1 cellular context compared by ENCODE assay signal in the genomic region with DNA sequence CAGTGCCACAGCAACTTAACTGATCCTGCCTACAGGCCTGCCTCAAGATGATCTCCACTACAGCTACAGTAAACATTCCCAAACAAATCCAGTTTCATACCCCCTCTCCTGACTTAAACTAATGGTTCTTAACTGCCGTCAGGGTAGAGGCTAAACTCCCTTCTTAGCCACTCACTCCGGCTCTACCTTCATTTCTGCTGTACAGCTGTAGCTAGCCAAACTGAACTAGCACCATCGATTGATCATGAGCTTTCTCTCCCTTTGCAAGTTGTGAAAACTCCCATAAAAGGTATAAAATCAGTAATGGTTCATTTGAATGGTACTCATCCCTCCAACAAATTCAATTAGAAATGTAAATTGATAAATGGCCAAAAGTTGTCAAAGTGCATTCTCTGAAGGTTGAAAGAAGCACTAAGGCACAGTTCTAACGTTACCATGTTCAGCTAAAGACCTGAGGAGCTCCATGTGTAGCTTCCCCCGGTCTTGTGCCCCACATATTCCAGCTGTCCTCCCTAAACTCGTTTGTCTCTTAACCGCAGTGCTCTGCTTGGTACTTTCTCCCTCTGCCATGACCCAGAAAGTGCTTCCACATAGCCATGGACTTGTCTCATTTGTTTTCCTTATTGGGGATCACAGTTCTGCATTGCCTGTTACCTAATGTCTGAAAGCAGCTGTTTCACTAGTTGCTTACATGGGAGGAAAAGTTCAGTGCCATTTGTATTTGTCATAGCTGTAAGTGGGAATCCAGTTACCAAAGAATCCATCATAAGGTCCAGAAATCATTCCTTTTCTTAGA.
TF ChIP-seq lines count a peak whose summit lies in the region.

No MANE protein-coding gene starts in this region.

TF ChIP-seq in GM23338, 12 proteins besides CTCF, POLR2A, EP300 and RAD21 (continued from another document):
- TF ChIP-seq, protein P1, sequence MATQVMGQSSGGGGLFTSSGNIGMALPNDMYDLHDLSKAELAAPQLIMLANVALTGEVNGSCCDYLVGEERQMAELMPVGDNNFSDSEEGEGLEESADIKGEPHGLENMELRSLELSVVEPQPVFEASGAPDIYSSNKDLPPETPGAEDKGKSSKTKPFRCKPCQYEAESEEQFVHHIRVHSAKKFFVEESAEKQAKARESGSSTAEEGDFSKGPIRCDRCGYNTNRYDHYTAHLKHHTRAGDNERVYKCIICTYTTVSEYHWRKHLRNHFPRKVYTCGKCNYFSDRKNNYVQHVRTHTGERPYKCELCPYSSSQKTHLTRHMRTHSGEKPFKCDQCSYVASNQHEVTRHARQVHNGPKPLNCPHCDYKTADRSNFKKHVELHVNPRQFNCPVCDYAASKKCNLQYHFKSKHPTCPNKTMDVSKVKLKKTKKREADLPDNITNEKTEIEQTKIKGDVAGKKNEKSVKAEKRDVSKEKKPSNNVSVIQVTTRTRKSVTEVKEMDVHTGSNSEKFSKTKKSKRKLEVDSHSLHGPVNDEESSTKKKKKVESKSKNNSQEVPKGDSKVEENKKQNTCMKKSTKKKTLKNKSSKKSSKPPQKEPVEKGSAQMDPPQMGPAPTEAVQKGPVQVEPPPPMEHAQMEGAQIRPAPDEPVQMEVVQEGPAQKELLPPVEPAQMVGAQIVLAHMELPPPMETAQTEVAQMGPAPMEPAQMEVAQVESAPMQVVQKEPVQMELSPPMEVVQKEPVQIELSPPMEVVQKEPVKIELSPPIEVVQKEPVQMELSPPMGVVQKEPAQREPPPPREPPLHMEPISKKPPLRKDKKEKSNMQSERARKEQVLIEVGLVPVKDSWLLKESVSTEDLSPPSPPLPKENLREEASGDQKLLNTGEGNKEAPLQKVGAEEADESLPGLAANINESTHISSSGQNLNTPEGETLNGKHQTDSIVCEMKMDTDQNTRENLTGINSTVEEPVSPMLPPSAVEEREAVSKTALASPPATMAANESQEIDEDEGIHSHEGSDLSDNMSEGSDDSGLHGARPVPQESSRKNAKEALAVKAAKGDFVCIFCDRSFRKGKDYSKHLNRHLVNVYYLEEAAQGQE (IDR thresholded peaks at IDR 0.05; ENCODE audit: unreplicated experiment), result no peak
- no peak; the same call in none of the 2 replicates for TF ChIP-seq POLR2AphosphoS5 (IDR thresholded peaks at IDR 0.05; ENCODE audit: low read depth)
- no peak for TF ChIP-seq EZH2 (IDR thresholded peaks at IDR 0.05; ENCODE audit: low read depth, unreplicated experiment)
- no peak for TF ChIP-seq CREB1 (CRISPR knock-in tag; IDR thresholded peaks at IDR 0.05; ENCODE audit: low read depth)
- TF ChIP-seq NANOG (IDR thresholded peaks at IDR 0.05; ENCODE audit: borderline replicate concordance), result no peak
- TF ChIP-seq, protein P2, sequence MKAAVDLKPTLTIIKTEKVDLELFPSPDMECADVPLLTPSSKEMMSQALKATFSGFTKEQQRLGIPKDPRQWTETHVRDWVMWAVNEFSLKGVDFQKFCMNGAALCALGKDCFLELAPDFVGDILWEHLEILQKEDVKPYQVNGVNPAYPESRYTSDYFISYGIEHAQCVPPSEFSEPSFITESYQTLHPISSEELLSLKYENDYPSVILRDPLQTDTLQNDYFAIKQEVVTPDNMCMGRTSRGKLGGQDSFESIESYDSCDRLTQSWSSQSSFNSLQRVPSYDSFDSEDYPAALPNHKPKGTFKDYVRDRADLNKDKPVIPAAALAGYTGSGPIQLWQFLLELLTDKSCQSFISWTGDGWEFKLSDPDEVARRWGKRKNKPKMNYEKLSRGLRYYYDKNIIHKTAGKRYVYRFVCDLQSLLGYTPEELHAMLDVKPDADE (IDR thresholded peaks at IDR 0.05), result no peak
- no peak for TF ChIP-seq STAT1 (IDR thresholded peaks at IDR 0.05; ENCODE audit: unreplicated experiment)
- TF ChIP-seq ZNF114 (CRISPR knock-in tag; IDR thresholded peaks at IDR 0.05), result no peak
- no peak for TF ChIP-seq ZNF331 (CRISPR knock-in tag; IDR thresholded peaks at IDR 0.05; ENCODE audit: low read depth)
- TF ChIP-seq, protein P3, sequence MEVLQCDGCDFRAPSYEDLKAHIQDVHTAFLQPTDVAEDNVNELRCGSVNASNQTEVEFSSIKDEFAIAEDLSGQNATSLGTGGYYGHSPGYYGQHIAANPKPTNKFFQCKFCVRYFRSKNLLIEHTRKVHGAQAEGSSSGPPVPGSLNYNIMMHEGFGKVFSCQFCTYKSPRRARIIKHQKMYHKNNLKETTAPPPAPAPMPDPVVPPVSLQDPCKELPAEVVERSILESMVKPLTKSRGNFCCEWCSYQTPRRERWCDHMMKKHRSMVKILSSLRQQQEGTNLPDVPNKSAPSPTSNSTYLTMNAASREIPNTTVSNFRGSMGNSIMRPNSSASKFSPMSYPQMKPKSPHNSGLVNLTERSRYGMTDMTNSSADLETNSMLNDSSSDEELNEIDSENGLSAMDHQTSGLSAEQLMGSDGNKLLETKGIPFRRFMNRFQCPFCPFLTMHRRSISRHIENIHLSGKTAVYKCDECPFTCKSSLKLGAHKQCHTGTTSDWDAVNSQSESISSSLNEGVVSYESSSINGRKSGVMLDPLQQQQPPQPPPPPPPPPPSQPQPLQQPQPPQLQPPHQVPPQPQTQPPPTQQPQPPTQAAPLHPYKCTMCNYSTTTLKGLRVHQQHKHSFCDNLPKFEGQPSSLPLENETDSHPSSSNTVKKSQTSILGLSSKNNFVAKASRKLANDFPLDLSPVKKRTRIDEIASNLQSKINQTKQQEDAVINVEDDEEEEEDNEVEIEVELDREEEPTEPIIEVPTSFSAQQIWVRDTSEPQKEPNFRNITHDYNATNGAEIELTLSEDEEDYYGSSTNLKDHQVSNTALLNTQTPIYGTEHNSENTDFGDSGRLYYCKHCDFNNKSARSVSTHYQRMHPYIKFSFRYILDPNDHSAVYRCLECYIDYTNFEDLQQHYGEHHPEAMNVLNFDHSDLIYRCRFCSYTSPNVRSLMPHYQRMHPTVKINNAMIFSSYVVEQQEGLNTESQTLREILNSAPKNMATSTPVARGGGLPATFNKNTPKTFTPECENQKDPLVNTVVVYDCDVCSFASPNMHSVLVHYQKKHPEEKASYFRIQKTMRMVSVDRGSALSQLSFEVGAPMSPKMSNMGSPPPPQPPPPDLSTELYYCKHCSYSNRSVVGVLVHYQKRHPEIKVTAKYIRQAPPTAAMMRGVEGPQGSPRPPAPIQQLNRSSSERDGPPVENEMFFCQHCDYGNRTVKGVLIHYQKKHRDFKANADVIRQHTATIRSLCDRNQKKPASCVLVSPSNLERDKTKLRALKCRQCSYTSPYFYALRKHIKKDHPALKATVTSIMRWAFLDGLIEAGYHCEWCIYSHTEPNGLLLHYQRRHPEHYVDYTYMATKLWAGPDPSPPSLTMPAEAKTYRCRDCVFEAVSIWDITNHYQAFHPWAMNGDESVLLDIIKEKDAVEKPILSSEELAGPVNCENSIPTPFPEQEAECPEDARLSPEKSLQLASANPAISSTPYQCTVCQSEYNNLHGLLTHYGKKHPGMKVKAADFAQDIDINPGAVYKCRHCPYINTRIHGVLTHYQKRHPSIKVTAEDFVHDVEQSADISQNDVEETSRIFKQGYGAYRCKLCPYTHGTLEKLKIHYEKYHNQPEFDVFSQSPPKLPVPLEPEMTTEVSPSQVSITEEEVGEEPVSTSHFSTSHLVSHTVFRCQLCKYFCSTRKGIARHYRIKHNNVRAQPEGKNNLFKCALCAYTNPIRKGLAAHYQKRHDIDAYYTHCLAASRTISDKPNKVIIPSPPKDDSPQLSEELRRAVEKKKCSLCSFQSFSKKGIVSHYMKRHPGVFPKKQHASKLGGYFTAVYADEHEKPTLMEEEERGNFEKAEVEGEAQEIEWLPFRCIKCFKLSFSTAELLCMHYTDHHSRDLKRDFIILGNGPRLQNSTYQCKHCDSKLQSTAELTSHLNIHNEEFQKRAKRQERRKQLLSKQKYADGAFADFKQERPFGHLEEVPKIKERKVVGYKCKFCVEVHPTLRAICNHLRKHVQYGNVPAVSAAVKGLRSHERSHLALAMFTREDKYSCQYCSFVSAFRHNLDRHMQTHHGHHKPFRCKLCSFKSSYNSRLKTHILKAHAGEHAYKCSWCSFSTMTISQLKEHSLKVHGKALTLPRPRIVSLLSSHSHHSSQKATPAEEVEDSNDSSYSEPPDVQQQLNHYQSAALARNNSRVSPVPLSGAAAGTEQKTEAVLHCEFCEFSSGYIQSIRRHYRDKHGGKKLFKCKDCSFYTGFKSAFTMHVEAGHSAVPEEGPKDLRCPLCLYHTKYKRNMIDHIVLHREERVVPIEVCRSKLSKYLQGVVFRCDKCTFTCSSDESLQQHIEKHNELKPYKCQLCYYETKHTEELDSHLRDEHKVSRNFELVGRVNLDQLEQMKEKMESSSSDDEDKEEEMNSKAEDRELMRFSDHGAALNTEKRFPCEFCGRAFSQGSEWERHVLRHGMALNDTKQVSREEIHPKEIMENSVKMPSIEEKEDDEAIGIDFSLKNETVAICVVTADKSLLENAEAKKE (CRISPR knock-in tag; IDR thresholded peaks at IDR 0.05), result no peak
TF ChIP-seq in GM23338: peak in this region for 0.
